14 cellular contexts compared by ENCODE assay signal in the genomic region with DNA sequence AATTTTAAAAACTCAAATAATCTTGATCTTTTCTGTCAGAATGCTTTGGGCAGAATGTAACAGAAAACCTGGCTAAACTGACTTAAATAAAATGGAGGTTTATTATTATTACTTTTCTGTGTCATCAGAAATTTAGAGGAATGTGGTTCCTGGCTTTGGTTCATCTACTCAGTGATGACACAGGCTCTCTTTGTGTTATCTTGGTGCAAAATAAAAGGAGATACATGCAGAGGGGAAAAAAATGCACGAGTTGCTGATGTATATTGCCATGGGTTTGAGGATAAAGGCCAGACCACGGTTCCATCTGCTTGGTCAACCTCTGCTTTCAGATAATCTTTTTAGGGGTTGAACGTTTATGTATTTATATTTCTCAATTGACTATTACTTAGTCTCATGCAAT.
A peak's percentile ranks its signal among the peaks of the same experiment; 100 is the strongest.
DNase-seq lines count a peak whose midpoint lies in the region; ATAC-seq and TF ChIP-seq lines count a peak whose summit lies in the region.
"Had no signal": no experiment of that assay in that cellular context is flagged by ENCODE, and none has a peak within 500 bp of the region (broad histone marks: within the 10 kb centered on the region; RNA-seq: fewer than 3 reads in every experiment).

No MANE protein-coding gene starts in this region.

- H2AK9ac ChIP-seq in IMR-90 (replicated peaks; ENCODE audit: low read depth, low read length, poor library complexity) = no peak overlapping the region

- no peak overlapping the region for H3K18ac ChIP-seq in IMR-90 (ENCODE audit: low read depth, low read length)

- no peak overlapping the region for H3K9ac ChIP-seq in IMR-90 (ENCODE audit: low read depth, low read length)

- POLR2A ChIA-PET in IMR-90 (lab: Charles Lee; ENCODE audit: unreplicated experiment) = no interaction called here

- no peak overlapping the region for H2AFZ ChIP-seq in IMR-90 (replicated peaks; ENCODE audit: low read length, poor library complexity)

- no peak overlapping the region for H3K27ac ChIP-seq in IMR-90 (ENCODE audit: insufficient read depth, low read length)
- H3K27ac ChIP-seq in VCaP = peak overlapping the region; percentile 49
- H3K27ac ChIP-seq in upper lobe of right lung = no peak overlapping the region
- H3K27ac ChIP-seq: A549, C4-2B had no signal

- no TSS peak for BruUV-seq in IMR-90 (replicated peaks; lab: Mats Ljungman, UMichigan)

- H4K20me1 ChIP-seq in IMR-90 (ENCODE audit: insufficient read depth, low read length) = no peaks in the 10 kb centered on the region

- no peak overlapping the region for H2BK15ac ChIP-seq in IMR-90 (ENCODE audit: low read depth, low read length)

- H3K4me1 ChIP-seq in IMR-90 (ENCODE audit: control insufficient read depth, insufficient read depth, low read length) (no peaks in the 10 kb centered on the region), upper lobe of right lung (no peaks in the 10 kb centered on the region)
- H3K4me1 ChIP-seq: A549, BE2C had no signal

- H4K91ac ChIP-seq in IMR-90 (ENCODE audit: insufficient read depth, low read depth, low read length) = no peak overlapping the region

- H3K4me3 ChIP-seq in IMR-90 (ENCODE audit: insufficient read depth, low read depth, low read length) (no peak overlapping the region), upper lobe of right lung (no peak overlapping the region)
- H3K4me3 ChIP-seq: A549, GM12878 had no signal

- no peak overlapping the region for H2BK5ac ChIP-seq in IMR-90 (ENCODE audit: low read depth, low read length, poor library complexity, severe bottlenecking)

- TF ChIP-seq RAD21 in IMR-90 (IDR thresholded peaks at IDR 0.05; ENCODE audit: low read length) = no peak

- intact Hi-C loops in IMR-90 (cut with micrococcal nuclease) (no loop called here), upper lobe of right lung (cut with DNase I) (no loop called here)

- H3K23ac ChIP-seq in IMR-90 (ENCODE audit: low read depth, low read length) = no peak overlapping the region

- no peak overlapping the region for H4K5ac ChIP-seq in IMR-90 (ENCODE audit: low read depth, low read length)

- H3K36me3 ChIP-seq in IMR-90 (ENCODE audit: control insufficient read depth, insufficient read depth, low read length) = no peaks in the 10 kb centered on the region
- no peaks in the 10 kb centered on the region for H3K36me3 ChIP-seq in upper lobe of right lung
- H3K36me3 ChIP-seq: BE2C had no signal

- dilution Hi-C loops in IMR-90 (cut with HindIII; ENCODE audit: low sequenced_read_pairs, unreplicated experiment) = no loop called here

- TF ChIP-seq POLR2A in IMR-90 (IDR thresholded peaks at IDR 0.05; ENCODE audit: low read depth, low read length) = no peak

- H3K4ac ChIP-seq in IMR-90 (ENCODE audit: low read depth, low read length) = no peak overlapping the region

- DNase-seq in IMR-90 (peak; percentile 63), fibroblast of peridontal ligament (ENCODE audit: extremely low read depth) (peak; percentile 29), DMS53 (lab: John Stamatoyannopoulos, UW) (no peak), NCI-H1417 (lab: John Stamatoyannopoulos, UW) (no peak), upper lobe of right lung (no peak)
- DNase-seq: BE2C; CD4-positive, alpha-beta memory T cell; GOT3; H9 had no signal

- no peak overlapping the region for H4K8ac ChIP-seq in IMR-90 (ENCODE audit: low read depth in 2 of 2, low read length in 2 of 2)

- H3K79me1 ChIP-seq in IMR-90 (ENCODE audit: low read depth in 1 of 2, low read length in 2 of 2) = no peaks in the 10 kb centered on the region

- CTCF ChIA-PET in IMR-90 (lab: Yijun Ruan, JAX) = no interaction called here

- no peak overlapping the region for H3K4me2 ChIP-seq in IMR-90 (ENCODE audit: low read depth, low read length)
- H3K4me2 ChIP-seq: A549 had no signal

- WGBS in IMR-90 (ENCODE audit: extremely low coverage in 2 of 2, insufficient read length in 1 of 2), 2 experiments = no CpG with 5 or more reads among the region's 3 CpGs

- TF ChIP-seq CTCF in IMR-90 (conservative IDR thresholded peaks at IDR 0.05; ENCODE audit: low read depth, low read length) (no peak), VCaP (conservative IDR thresholded peaks at IDR 0.05) (no peak), upper lobe of right lung (IDR thresholded peaks at IDR 0.05) (no peak)

- ATAC-seq in IMR-90 (ENCODE audit: low read depth) (no peak), GM21515 (IDR thresholded peaks at IDR 0.05; ENCODE audit: unreplicated experiment) (no peak), upper lobe of right lung (no peak)
- ATAC-seq: A549, GM12878 had no signal

- H3K27me3 ChIP-seq in IMR-90 (ENCODE audit: control insufficient read depth, insufficient read depth, low read length) (no peaks in the 10 kb centered on the region), upper lobe of right lung (no peaks in the 10 kb centered on the region)
- H3K27me3 ChIP-seq: BE2C had no signal

- in situ Hi-C loops in IMR-90 (cut with MboI; ENCODE audit: low sequenced_read_pairs) = no loop called here

- H2AK5ac ChIP-seq in IMR-90 (ENCODE audit: low read depth, low read length) = no peak overlapping the region

- no peaks in the 10 kb centered on the region for H3K9me3 ChIP-seq in IMR-90 (ENCODE audit: control insufficient read depth, insufficient read depth, low read length)
- no peaks in the 10 kb centered on the region for H3K9me3 ChIP-seq in upper lobe of right lung
- H3K9me3 ChIP-seq: A549, BE2C had no signal

- H2BK120ac ChIP-seq in IMR-90 (ENCODE audit: low read depth, low read length) = no peak overlapping the region

- no peak overlapping the region for H3K14ac ChIP-seq in IMR-90 (replicated peaks; ENCODE audit: low read depth, low read length)

- no peak overlapping the region for H3K56ac ChIP-seq in IMR-90 (ENCODE audit: extremely low read depth, insufficient read depth, low read length)

- no peak overlapping the region for H2BK20ac ChIP-seq in IMR-90 (ENCODE audit: low read depth, low read length)

- no peaks in the 10 kb centered on the region for H3K9me1 ChIP-seq in IMR-90 (ENCODE audit: insufficient read depth, low read length)

TF ChIP-seq in IMR-90, 13 proteins besides CTCF, POLR2A, EP300 and RAD21:
- TF ChIP-seq NFE2L2 (IDR thresholded peaks at IDR 0.05; ENCODE audit: low read depth, low read length) (no peak), RCOR1 (IDR thresholded peaks at IDR 0.05; ENCODE audit: insufficient replicate concordance, low read length) (no peak)

Comparison
In these comparisons a context has a peak if more than half of its experiments do, and no peak if none do; other contexts are left out.
1. DNase-seq: peak in IMR-90 (single experiment) and fibroblast of peridontal ligament (single experiment); none in DMS53 (single experiment), NCI-H1417 (0 of 3) and upper lobe of right lung (single experiment).